1 cellular context compared by ENCODE assay signal in the genomic region with DNA sequence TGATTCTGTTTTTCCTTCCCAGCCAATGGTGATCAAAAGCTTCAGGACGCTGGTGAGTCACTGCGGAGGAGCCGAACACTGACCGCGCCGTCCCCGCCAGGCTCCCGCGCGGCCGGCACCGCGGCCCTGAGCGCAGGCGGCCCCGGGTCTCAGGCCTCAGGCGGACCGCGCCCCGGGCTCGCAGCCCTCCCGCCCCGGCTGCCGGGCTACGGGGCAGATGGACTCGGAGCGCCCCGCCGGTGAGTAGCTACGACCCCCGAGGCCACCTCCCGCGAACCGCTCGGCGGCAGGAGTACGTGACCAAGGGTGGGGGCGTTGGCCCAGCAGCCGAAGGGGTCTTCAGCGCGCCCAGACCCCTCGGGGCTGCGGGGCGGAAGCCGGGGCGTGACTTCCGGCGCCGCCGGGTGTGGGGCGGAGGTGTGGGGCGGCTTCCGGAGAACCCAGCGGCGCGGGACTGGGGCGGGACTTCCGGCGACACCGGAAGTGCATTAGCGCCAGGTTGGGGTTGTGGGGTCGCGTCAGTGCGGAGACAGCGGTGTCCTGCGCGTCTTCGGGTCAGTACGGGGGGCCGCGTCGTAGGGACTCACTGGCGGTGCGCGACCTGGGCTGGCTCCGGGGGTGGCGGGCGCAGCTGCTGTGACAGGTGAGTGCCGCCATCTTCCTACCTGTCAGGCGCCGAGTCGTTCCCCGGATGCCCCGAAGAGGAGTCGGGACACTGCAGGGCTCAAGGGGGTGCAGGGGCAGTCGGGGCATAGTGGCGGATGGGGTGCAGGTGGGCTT.
TF ChIP-seq lines count a peak whose summit lies in the region.

TSS of gene WDR37 (plus strand) at position 60 of the 780 bp plus-strand sequence. CDS start 15,771 bp downstream, outside the sequence.

TF ChIP-seq in HepG2, 621 proteins besides CTCF, POLR2A, EP300 and RAD21 (continued from another document and continues in another):
- TF ChIP-seq ZNF790 (CRISPR knock-in tag; IDR thresholded peaks at IDR 0.05; ENCODE audit: borderline replicate concordance) = 0 out of 2 replicates have a peak, but pooled peaks have one; percentile 61
- peak; percentile 46; the same call in 1 of the 2 replicates for TF ChIP-seq ELF3 (CRISPR knock-in tag; IDR thresholded peaks at IDR 0.05)
- no peak for TF ChIP-seq ARNT (IDR thresholded peaks at IDR 0.05)
- TF ChIP-seq CHCHD3 (CRISPR knock-in tag; IDR thresholded peaks at IDR 0.05) = no peak
- no peak for TF ChIP-seq KLF15 (CRISPR knock-in tag; IDR thresholded peaks at IDR 0.05; ENCODE audit: borderline replicate concordance)
- peak; percentile 41 for TF ChIP-seq HDAC2 (CRISPR knock-in tag; IDR thresholded peaks at IDR 0.05)
- no peak; the same call in 1 of the 2 replicates for TF ChIP-seq ZBTB10 (CRISPR knock-in tag; IDR thresholded peaks at IDR 0.05; ENCODE audit: borderline replicate concordance)
- peak; percentile 22 for TF ChIP-seq TEAD3 (CRISPR knock-in tag; optimal IDR thresholded peaks at IDR 0.05; ENCODE audit: borderline replicate concordance)
- TF ChIP-seq ZNF275 (CRISPR knock-in tag; IDR thresholded peaks at IDR 0.05; ENCODE audit: borderline replicate concordance) = peak; percentile 81
- no peak for TF ChIP-seq NCOA1 (CRISPR knock-in tag; IDR thresholded peaks at IDR 0.05)
- TF ChIP-seq, protein P1, sequence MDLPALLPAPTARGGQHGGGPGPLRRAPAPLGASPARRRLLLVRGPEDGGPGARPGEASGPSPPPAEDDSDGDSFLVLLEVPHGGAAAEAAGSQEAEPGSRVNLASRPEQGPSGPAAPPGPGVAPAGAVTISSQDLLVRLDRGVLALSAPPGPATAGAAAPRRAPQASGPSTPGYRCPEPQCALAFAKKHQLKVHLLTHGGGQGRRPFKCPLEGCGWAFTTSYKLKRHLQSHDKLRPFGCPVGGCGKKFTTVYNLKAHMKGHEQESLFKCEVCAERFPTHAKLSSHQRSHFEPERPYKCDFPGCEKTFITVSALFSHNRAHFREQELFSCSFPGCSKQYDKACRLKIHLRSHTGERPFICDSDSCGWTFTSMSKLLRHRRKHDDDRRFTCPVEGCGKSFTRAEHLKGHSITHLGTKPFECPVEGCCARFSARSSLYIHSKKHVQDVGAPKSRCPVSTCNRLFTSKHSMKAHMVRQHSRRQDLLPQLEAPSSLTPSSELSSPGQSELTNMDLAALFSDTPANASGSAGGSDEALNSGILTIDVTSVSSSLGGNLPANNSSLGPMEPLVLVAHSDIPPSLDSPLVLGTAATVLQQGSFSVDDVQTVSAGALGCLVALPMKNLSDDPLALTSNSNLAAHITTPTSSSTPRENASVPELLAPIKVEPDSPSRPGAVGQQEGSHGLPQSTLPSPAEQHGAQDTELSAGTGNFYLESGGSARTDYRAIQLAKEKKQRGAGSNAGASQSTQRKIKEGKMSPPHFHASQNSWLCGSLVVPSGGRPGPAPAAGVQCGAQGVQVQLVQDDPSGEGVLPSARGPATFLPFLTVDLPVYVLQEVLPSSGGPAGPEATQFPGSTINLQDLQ (CRISPR knock-in tag; IDR thresholded peaks at IDR 0.05) = peak; percentile 50; the same call in 1 of the 2 replicates
- no peak for TF ChIP-seq TEF (CRISPR knock-in tag; IDR thresholded peaks at IDR 0.05)
- TF ChIP-seq ZNF33A (CRISPR knock-in tag; IDR thresholded peaks at IDR 0.05; ENCODE audit: borderline replicate concordance) = 0 out of 2 replicates have a peak, but pooled peaks have one; percentile 45
- TF ChIP-seq, protein P2, sequence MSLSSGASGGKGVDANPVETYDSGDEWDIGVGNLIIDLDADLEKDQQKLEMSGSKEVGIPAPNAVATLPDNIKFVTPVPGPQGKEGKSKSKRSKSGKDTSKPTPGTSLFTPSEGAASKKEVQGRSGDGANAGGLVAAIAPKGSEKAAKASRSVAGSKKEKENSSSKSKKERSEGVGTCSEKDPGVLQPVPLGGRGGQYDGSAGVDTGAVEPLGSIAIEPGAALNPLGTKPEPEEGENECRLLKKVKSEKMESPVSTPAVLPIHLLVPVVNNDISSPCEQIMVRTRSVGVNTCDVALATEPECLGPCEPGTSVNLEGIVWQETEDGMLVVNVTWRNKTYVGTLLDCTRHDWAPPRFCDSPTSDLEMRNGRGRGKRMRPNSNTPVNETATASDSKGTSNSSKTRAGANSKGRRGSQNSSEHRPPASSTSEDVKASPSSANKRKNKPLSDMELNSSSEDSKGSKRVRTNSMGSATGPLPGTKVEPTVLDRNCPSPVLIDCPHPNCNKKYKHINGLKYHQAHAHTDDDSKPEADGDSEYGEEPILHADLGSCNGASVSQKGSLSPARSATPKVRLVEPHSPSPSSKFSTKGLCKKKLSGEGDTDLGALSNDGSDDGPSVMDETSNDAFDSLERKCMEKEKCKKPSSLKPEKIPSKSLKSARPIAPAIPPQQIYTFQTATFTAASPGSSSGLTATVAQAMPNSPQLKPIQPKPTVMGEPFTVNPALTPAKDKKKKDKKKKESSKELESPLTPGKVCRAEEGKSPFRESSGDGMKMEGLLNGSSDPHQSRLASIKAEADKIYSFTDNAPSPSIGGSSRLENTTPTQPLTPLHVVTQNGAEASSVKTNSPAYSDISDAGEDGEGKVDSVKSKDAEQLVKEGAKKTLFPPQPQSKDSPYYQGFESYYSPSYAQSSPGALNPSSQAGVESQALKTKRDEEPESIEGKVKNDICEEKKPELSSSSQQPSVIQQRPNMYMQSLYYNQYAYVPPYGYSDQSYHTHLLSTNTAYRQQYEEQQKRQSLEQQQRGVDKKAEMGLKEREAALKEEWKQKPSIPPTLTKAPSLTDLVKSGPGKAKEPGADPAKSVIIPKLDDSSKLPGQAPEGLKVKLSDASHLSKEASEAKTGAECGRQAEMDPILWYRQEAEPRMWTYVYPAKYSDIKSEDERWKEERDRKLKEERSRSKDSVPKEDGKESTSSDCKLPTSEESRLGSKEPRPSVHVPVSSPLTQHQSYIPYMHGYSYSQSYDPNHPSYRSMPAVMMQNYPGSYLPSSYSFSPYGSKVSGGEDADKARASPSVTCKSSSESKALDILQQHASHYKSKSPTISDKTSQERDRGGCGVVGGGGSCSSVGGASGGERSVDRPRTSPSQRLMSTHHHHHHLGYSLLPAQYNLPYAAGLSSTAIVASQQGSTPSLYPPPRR (CRISPR knock-in tag; IDR thresholded peaks at IDR 0.05; ENCODE audit: borderline replicate concordance) = peak; percentile 64
- TF ChIP-seq ZNF678 (CRISPR knock-in tag; IDR thresholded peaks at IDR 0.05) = no peak; the same call in 1 of the 2 replicates
- TF ChIP-seq ATRX (CRISPR knock-in tag; IDR thresholded peaks at IDR 0.05; ENCODE audit: borderline replicate concordance) = no peak
- TF ChIP-seq HOXA7 (CRISPR knock-in tag; IDR thresholded peaks at IDR 0.05) = 0 out of 2 replicates have a peak, but pooled peaks have one; percentile 28
- TF ChIP-seq SALL2 (CRISPR knock-in tag; IDR thresholded peaks at IDR 0.05) = no peak; the same call in 1 of the 2 replicates
- no peak for TF ChIP-seq ARID3A (IDR thresholded peaks at IDR 0.05; ENCODE audit: low read depth, low read length)
- TF ChIP-seq ZNF260 (CRISPR knock-in tag; IDR thresholded peaks at IDR 0.05; ENCODE audit: borderline replicate concordance, low read depth) = 0 out of 2 replicates have a peak, but pooled peaks have one; percentile 53
- TF ChIP-seq NKX3-1 (CRISPR knock-in tag; IDR thresholded peaks at IDR 0.05) = no peak
- no peak for TF ChIP-seq DBP (CRISPR knock-in tag; IDR thresholded peaks at IDR 0.05; ENCODE audit: not compliant biosample characterization)
- no peak for TF ChIP-seq SOX13 (IDR thresholded peaks at IDR 0.05)
- peak in 1 of 2 experiments; percentile 27; a peak in 1 of 4 replicates for TF ChIP-seq SOX13 (CRISPR knock-in tag; conservative IDR thresholded peaks at IDR 0.05 in 1 of 2, IDR thresholded peaks at IDR 0.05 in 1 of 2)
- TF ChIP-seq, protein P3, sequence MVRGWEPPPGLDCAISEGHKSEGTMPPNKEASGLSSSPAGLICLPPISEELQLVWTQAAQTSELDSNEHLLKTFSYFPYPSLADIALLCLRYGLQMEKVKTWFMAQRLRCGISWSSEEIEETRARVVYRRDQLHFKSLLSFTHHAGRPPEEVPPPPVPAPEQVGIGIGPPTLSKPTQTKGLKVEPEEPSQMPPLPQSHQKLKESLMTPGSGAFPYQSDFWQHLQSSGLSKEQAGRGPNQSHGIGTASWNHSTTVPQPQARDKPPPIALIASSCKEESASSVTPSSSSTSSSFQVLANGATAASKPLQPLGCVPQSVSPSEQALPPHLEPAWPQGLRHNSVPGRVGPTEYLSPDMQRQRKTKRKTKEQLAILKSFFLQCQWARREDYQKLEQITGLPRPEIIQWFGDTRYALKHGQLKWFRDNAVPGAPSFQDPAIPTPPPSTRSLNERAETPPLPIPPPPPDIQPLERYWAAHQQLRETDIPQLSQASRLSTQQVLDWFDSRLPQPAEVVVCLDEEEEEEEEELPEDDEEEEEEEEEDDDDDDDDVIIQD (CRISPR knock-in tag; IDR thresholded peaks at IDR 0.05; ENCODE audit: low read depth) = 0 out of 2 replicates have a peak, but pooled peaks have one; percentile 9
- TF ChIP-seq ZNF335 (CRISPR knock-in tag; IDR thresholded peaks at IDR 0.05) = no peak
- TF ChIP-seq ZNF18 (CRISPR knock-in tag; IDR thresholded peaks at IDR 0.05; ENCODE audit: insufficient replicate concordance) = no peak
- peak; percentile 84 for TF ChIP-seq AGO2 (optimal IDR thresholded peaks at IDR 0.05; ENCODE audit: low read depth, low read length)
- no peak for TF ChIP-seq ZNF703 (CRISPR knock-in tag; IDR thresholded peaks at IDR 0.05; ENCODE audit: borderline replicate concordance)
- TF ChIP-seq REXO4 (CRISPR knock-in tag; IDR thresholded peaks at IDR 0.05; ENCODE audit: borderline replicate concordance) = no peak
- no peak for TF ChIP-seq EED (CRISPR knock-in tag; IDR thresholded peaks at IDR 0.05)
- peak; percentile 28; the same call in 1 of the 2 replicates for TF ChIP-seq ZNF431 (CRISPR knock-in tag; IDR thresholded peaks at IDR 0.05; ENCODE audit: borderline replicate concordance, low read depth)
- peak; percentile 51; the same call in 1 of the 2 replicates for TF ChIP-seq SP4 (CRISPR knock-in tag; IDR thresholded peaks at IDR 0.05)
- no peak for TF ChIP-seq ZNF282 (IDR thresholded peaks at IDR 0.05; ENCODE audit: partially characterized antibody)
